In genomic region chr3:71703796-71704195, GRCh38 we compare ENCODE assay signal across 16 cellular contexts. TPM values are rescaled to one million over a fixed set of nuclear protein-coding genes. Genes with fewer than 3 reads are reported as not detected.
DNase-seq lines count a peak whose midpoint lies in the region; ATAC-seq and TF ChIP-seq lines count a peak whose summit lies in the region.
"Had no signal": no experiment of that assay in that cellular context is flagged by ENCODE, and none has a peak within 500 bp of the region (broad histone marks: within the 10 kb centered on the region; RNA-seq: fewer than 3 reads in every experiment).

No MANE protein-coding gene starts in this region.

- WGBS in aorta, 2 donors = 83 to 86% methylated on average over 2 of the region's 2 CpGs

- peaks cover 0 to 10% of the 10 kb centered on the region in 2 donors for H3K36me3 ChIP-seq in left lung
- H3K36me3 ChIP-seq in aorta (ENCODE audit: control insufficient read depth in 1 of 2, insufficient read depth in 2 of 2, low read length in 1 of 2) = peaks cover 0 to 4% of the 10 kb centered on the region in 2 donors

- H3K4me1 Mint-ChIP-seq in WTC11 = peaks cover 15% of the 10 kb centered on the region

- no peaks in the 10 kb centered on the region for H3K9me3 Mint-ChIP-seq in WTC11
- H3K9me3 Mint-ChIP-seq: CD14-positive monocyte, naive B cell had no signal

- H3K36me3 Mint-ChIP-seq in WTC11 = no peaks in the 10 kb centered on the region

- H3K27ac ChIP-seq in left lung (no peak overlapping the region), aorta (ENCODE audit: low read depth in 1 of 2, low read length in 2 of 2) (no peak overlapping the region)
- H3K27ac ChIP-seq: sigmoid colon had no signal

- H3K9me3 ChIP-seq in left lung = no peaks in the 10 kb centered on the region
- H3K9me3 ChIP-seq in aorta (ENCODE audit: control insufficient read depth, low read length) = no peaks in the 10 kb centered on the region
- H3K9me3 ChIP-seq: sigmoid colon had no signal

- DNase-seq in DMS153 (lab: John Stamatoyannopoulos, UW) = peak; percentile 76
- DNase-seq in M059J (ENCODE audit: low read depth) = peak; percentile 20
- DNase-seq in WTC11 (ENCODE audit: low spot score) = no peak
- DNase-seq in left lung = no peak
- no peak for DNase-seq in aorta
- DNase-seq: central memory CD4-positive, alpha-beta T cell; left cardiac atrium; naive B cell; NCI-H69; Right ventricle myocardium superior; sigmoid colon had no signal

- H3K4me1 ChIP-seq in left lung (peaks cover 5 to 43% of the 10 kb centered on the region in 2 donors), aorta (ENCODE audit: control insufficient read depth in 1 of 2, insufficient read depth in 2 of 2, low read length in 2 of 2) (no peaks in the 10 kb centered on the region)
- H3K4me1 ChIP-seq: sigmoid colon had no signal

- H3K4me3 Mint-ChIP-seq in WTC11 = no peak overlapping the region
- H3K4me3 Mint-ChIP-seq: CD14-positive monocyte, naive B cell had no signal

- H3K27ac Mint-ChIP-seq in WTC11 = peak overlapping the region; percentile 36
- H3K27ac Mint-ChIP-seq: naive B cell had no signal

- H3K27me3 Mint-ChIP-seq in WTC11 (ENCODE audit: low read depth) = no peaks in the 10 kb centered on the region; the same call in 1 of the 2 replicates
- H3K27me3 Mint-ChIP-seq: naive B cell had no signal

- intact Hi-C loops in left lung (cut with DNase I) (no loop called here), aorta (cut with DNase I) (no loop called here)

- H3K4me3 ChIP-seq in left lung = no peak overlapping the region
- no peak overlapping the region for H3K4me3 ChIP-seq in aorta (ENCODE audit: low read length in 2 of 2)
- H3K4me3 ChIP-seq: sigmoid colon had no signal

- TF ChIP-seq CTCF in WTC11 (IDR thresholded peaks at IDR 0.05) (no peak), left lung (IDR thresholded peaks at IDR 0.05) (no peak)

- ATAC-seq in WTC11 (peak; percentile 47), left lung (peak; percentile 16), GM21515 (IDR thresholded peaks at IDR 0.05; ENCODE audit: unreplicated experiment) (no peak), aorta (ENCODE audit: low FRiP score) (no peak), GM21367 (IDR thresholded peaks at IDR 0.05; ENCODE audit: unreplicated experiment) (no peak)

- POLR2A ChIA-PET in WTC11 (lab: Charles Lee) = no interaction called here

- CTCF ChIA-PET in WTC11 (lab: Charles Lee) = no interaction called here

- H3K27me3 ChIP-seq in left lung (no peaks in the 10 kb centered on the region), aorta (ENCODE audit: control insufficient read depth in 1 of 2, insufficient read depth in 2 of 2, low read length in 1 of 2) (no peaks in the 10 kb centered on the region)
- H3K27me3 ChIP-seq: sigmoid colon had no signal

TF ChIP-seq in WTC11, 78 proteins besides CTCF, POLR2A, EP300 and RAD21 (continues in another document):
- TF ChIP-seq E2F5 (CRISPR knock-in tag; IDR thresholded peaks at IDR 0.05) = no peak
- no peak for TF ChIP-seq ETV6 (CRISPR knock-in tag; IDR thresholded peaks at IDR 0.05)
- no peak for TF ChIP-seq ERG (CRISPR knock-in tag; IDR thresholded peaks at IDR 0.05)
- TF ChIP-seq ATF3 (CRISPR knock-in tag; conservative IDR thresholded peaks at IDR 0.05) = no peak
- no peak for TF ChIP-seq ZNF532 (CRISPR knock-in tag; IDR thresholded peaks at IDR 0.05; ENCODE audit: borderline replicate concordance)
- TF ChIP-seq NFE2L1 (CRISPR knock-in tag; IDR thresholded peaks at IDR 0.05) = no peak
- TF ChIP-seq ZNF263 (CRISPR knock-in tag; IDR thresholded peaks at IDR 0.05; ENCODE audit: low read depth) = no peak
- no peak for TF ChIP-seq TCF7 (CRISPR knock-in tag; IDR thresholded peaks at IDR 0.05; ENCODE audit: low read depth)
- no peak for TF ChIP-seq STAT6 (CRISPR knock-in tag; conservative IDR thresholded peaks at IDR 0.05; ENCODE audit: low read depth)
- no peak for TF ChIP-seq ZNF396 (CRISPR knock-in tag; IDR thresholded peaks at IDR 0.05; ENCODE audit: borderline replicate concordance)
- TF ChIP-seq HMGA2 (CRISPR knock-in tag; IDR thresholded peaks at IDR 0.05) = no peak
- no peak for TF ChIP-seq RELA (CRISPR knock-in tag; IDR thresholded peaks at IDR 0.05; ENCODE audit: borderline replicate concordance)
- TF ChIP-seq NFYB (CRISPR knock-in tag; conservative IDR thresholded peaks at IDR 0.05; ENCODE audit: low read depth) = no peak
- no peak for TF ChIP-seq ZNF423 (CRISPR knock-in tag; IDR thresholded peaks at IDR 0.05)

RNA-seq across cellular contexts. Expression of gene EIF4E3, which starts 21.4 kb away (rescaled TPM):
- 0.07 and 0.39 TPM in 2 replicates for total RNA-seq in M059J (2014; rRNA removed; shearing (Covaris generic))
- total RNA-seq in WTC11 (2021) = 14.0 to 16.5 TPM (median 14.3 TPM) in 3 replicates
- 10 to 100 TPM; 23.2 to 34.8 TPM for total RNA-seq in left lung
- 10 to 100 TPM; 22.2 to 29.3 TPM for total RNA-seq in aorta
- 10 to 100 TPM; 10.2 to 21.7 TPM for polyA plus RNA-seq in aorta

RNA-seq across cellular contexts. Expression of gene GPR27, which starts 49.9 kb away (rescaled TPM):
- not detected in 2 replicates for total RNA-seq in M059J (2014; rRNA removed; shearing (Covaris generic))
- total RNA-seq in WTC11 (2021) (14.7 to 16.4 TPM (median 14.8 TPM) in 3 replicates), left lung (1 to 10 TPM; 2.8 to 3.0 TPM), aorta (1 to 10 TPM; 1.6 to 2.1 TPM)
- under 1 TPM in 1 of 2 donors, not detected in 1; 0.67 TPM for polyA plus RNA-seq in aorta
- total RNA-seq: endothelial cell of umbilical vein, glomerular endothelial cell had no signal

Comparison
In these comparisons a context has a peak if more than half of its experiments do, and no peak if none do; other contexts are left out.
1. DNase-seq: peak in DMS153 (single experiment) and M059J (single experiment); none in WTC11 (single experiment), left lung (0 of 2) and aorta (0 of 2).
2. ATAC-seq: peak in WTC11 (single experiment) and left lung (single experiment); none in GM21515 (single experiment), aorta (single experiment) and GM21367 (single experiment).
3. RNA of gene EIF4E3, which starts 21.4 kb away (total RNA-seq): 23.2 to 34.8 TPM in left lung, 22.2 to 29.3 TPM in aorta and 14.0 to 16.5 TPM in WTC11; 0.07 to 0.39 TPM in M059J; every median in the first group is over 10 times any median in the second.